16 cellular contexts compared by ENCODE assay signal in genomic region chr3:28232659-28233058, GRCh38.
"Had no signal": no experiment of that assay in that cellular context is flagged by ENCODE, and none has a peak within 500 bp of the region (broad histone marks: within the 10 kb centered on the region; RNA-seq: fewer than 3 reads in every experiment).

No MANE protein-coding gene starts in this region.

- ATAC-seq: gastrocnemius medialis, natural killer cell, pancreas, right lobe of liver, WTC11 had no signal

- DNase-seq: activated CD4-positive, alpha-beta memory T cell treated with anti-CD3 and anti-CD28 coated beads, Interleukin-2, amount 10 ng/mL, durations not matched to agents 7 days and 5 days; activated CD4-positive, alpha-beta T cell treated with anti-CD3 and anti-CD28 coated beads for 4 hours; activated naive CD4-positive, alpha-beta T cell treated with anti-CD3 and anti-CD28 coated beads for 36 hours; activated T-cell treated with anti-CD3 and anti-CD28 coated beads, Interleukin-2, amount 50 U/mL, for 1 hour; cortex of kidney; gastrocnemius medialis; head of caudate nucleus; natural killer cell; pancreas; right lobe of liver; small intestine; stimulated activated CD4-positive, alpha-beta T cell treated with anti-CD3 and anti-CD28 coated beads, Interleukin-15, amount 100 ng/mL, for 24 hours; stimulated activated CD4-positive, alpha-beta T cell treated with anti-CD3 and anti-CD28 coated beads, Interleukin-4, amount 100 ng/mL, for 1 hour; stimulated activated naive CD8-positive, alpha-beta T cell treated with anti-CD3 and anti-CD28 coated beads, Interleukin-15, amount 100 ng/mL, for 72 hours; transverse colon had no signal
